Comparison of ENCODE assay signal across 10 cellular contexts in the genomic region with DNA sequence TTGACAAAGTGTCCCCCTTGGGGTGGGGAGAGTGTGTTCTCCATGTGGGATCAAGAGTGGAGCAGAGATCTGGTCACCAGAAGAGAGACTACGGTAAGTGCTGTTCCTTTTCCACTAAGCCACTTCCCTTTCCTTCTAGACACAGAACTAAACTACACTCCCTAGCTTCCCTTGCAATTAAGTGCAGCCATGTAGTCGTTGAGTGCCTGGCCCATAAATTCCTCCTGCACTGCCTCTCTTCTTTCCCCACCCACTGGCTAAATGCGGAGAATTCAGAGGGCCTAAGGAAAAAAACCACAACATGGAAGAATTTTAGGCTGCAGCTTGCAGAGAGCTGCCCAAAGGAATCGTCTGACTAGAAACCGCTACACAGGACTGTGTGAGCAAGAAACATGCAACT. TPM values are rescaled to one million over a fixed set of nuclear protein-coding genes. Genes with fewer than 3 reads are reported as not detected.
A peak's percentile ranks its signal among the peaks of the same experiment; 100 is the strongest.
DNase-seq lines count a peak whose midpoint lies in the region; ATAC-seq, FAIRE-seq and TF ChIP-seq lines count a peak whose summit lies in the region.
"Had no signal": no experiment of that assay in that cellular context is flagged by ENCODE, and none has a peak within 500 bp of the region (broad histone marks: within the 10 kb centered on the region; RNA-seq: fewer than 3 reads in every experiment).

No MANE protein-coding gene starts in this region.

- H3K36me3 ChIP-seq in OCI-LY1 (ENCODE audit: insufficient read depth, low read length) (peaks cover 39% of the 10 kb centered on the region), endothelial cell of umbilical vein (ENCODE audit: control insufficient read depth in 2 of 2, extremely low read depth in 1 of 2, insufficient read depth in 2 of 2, low read length in 2 of 2) (no peaks in the 10 kb centered on the region), small intestine (ENCODE audit: control insufficient read depth in 2 of 2, insufficient read depth in 2 of 2, low read length in 2 of 2) (peaks cover 0 to 2% of the 10 kb centered on the region in 2 donors)

- H3K9me1 ChIP-seq in endothelial cell of umbilical vein (replicated peaks; ENCODE audit: control insufficient read depth, extremely low read depth, insufficient read depth, low read length) = no peaks in the 10 kb centered on the region

- H3K4me3 ChIP-seq in OCI-LY1 (ENCODE audit: low read depth, low read length, poor library complexity, severe bottlenecking) = peak overlapping the region; percentile 91
- no peak overlapping the region for H3K4me3 ChIP-seq in endothelial cell of umbilical vein (replicated peaks in 1 of 3; ENCODE audit: insufficient read depth in 1 of 3, low read depth in 1 of 3, low read length in 3 of 3)
- no peak overlapping the region for H3K4me3 ChIP-seq in small intestine (ENCODE audit: low read depth in 1 of 2, low read length in 2 of 2)

- H4K20me1 ChIP-seq in OCI-LY1 (ENCODE audit: insufficient read depth, low read length) (no peaks in the 10 kb centered on the region), endothelial cell of umbilical vein (replicated peaks; ENCODE audit: control insufficient read depth, extremely low read depth, insufficient read depth, low read length) (no peaks in the 10 kb centered on the region)

- DNase-seq in activated CD4-positive, alpha-beta T cell treated with anti-CD3 and anti-CD28 coated beads for 36 hours = no peak
- DNase-seq in activated CD4-positive, alpha-beta T cell treated with anti-CD3 and anti-CD28 coated beads, Interleukin-2, amount 10 ng/mL, durations not matched to agents 7 days and 5 days = no peak
- DNase-seq in endothelial cell of umbilical vein (ENCODE audit: low read depth, low spot score) = peak; percentile 24
- peak; percentile 15 for DNase-seq in small intestine
- no peak for DNase-seq in activated CD8-positive, alpha-beta memory T cell treated with anti-CD3 and anti-CD28 coated beads, Interleukin-2, amount 50 U/mL, for 4 hours
- DNase-seq in NCI-H510A (lab: John Stamatoyannopoulos, UW) = no peak
- DNase-seq: NCI-H345, testis had no signal

- no peak for FAIRE-seq in endothelial cell of umbilical vein (lab: Jason Lieb, UNC)
- FAIRE-seq in small intestine (lab: Jason Lieb, UNC) = no peak

- no TSS peak for BruUV-seq in endothelial cell of umbilical vein (replicated peaks; lab: Mats Ljungman, UMichigan)

- H3K4me2 ChIP-seq in OCI-LY1 (ENCODE audit: low read length) = peak overlapping the region; percentile 74
- H3K4me2 ChIP-seq in endothelial cell of umbilical vein (ENCODE audit: insufficient read depth, low read length) = peak overlapping the region; percentile 93

- peaks cover 30% of the 10 kb centered on the region for H3K36me3 Mint-ChIP-seq in activated CD4-positive, alpha-beta T cell treated with anti-CD3 and anti-CD28 coated beads for 36 hours (ENCODE audit: low read depth)
- peaks cover 15% of the 10 kb centered on the region for H3K36me3 Mint-ChIP-seq in activated CD4-positive, alpha-beta T cell treated with anti-CD3 and anti-CD28 coated beads, Interleukin-2, amount 10 ng/mL, durations not matched to agents 7 days and 5 days (ENCODE audit: low read depth)

- no peak for ATAC-seq in activated CD4-positive, alpha-beta T cell treated with anti-CD3 and anti-CD28 coated beads for 36 hours
- ATAC-seq in GM19023 (IDR thresholded peaks at IDR 0.05; ENCODE audit: unreplicated experiment) = no peak

- no peak overlapping the region for H3K27ac Mint-ChIP-seq in activated CD4-positive, alpha-beta T cell treated with anti-CD3 and anti-CD28 coated beads for 36 hours
- no peak overlapping the region for H3K27ac Mint-ChIP-seq in activated CD4-positive, alpha-beta T cell treated with anti-CD3 and anti-CD28 coated beads, Interleukin-2, amount 10 ng/mL, durations not matched to agents 7 days and 5 days

- H3K4me3 Mint-ChIP-seq in activated CD4-positive, alpha-beta T cell treated with anti-CD3 and anti-CD28 coated beads for 36 hours = peak overlapping the region; percentile 88
- H3K4me3 Mint-ChIP-seq in activated CD4-positive, alpha-beta T cell treated with anti-CD3 and anti-CD28 coated beads, Interleukin-2, amount 10 ng/mL, durations not matched to agents 7 days and 5 days = no peak overlapping the region

- H3K9me3 ChIP-seq in OCI-LY1 (ENCODE audit: low read length) (peaks cover 8% of the 10 kb centered on the region; the same call in 1 of the 2 replicates), endothelial cell of umbilical vein (replicated peaks; ENCODE audit: control insufficient read depth, insufficient read depth, low read length) (no peaks in the 10 kb centered on the region), small intestine (ENCODE audit: control insufficient read depth, low read depth) (no peaks in the 10 kb centered on the region)
- H3K9me3 ChIP-seq: testis had no signal

- peaks cover 4% of the 10 kb centered on the region for H3K9me3 Mint-ChIP-seq in activated CD4-positive, alpha-beta T cell treated with anti-CD3 and anti-CD28 coated beads for 36 hours (ENCODE audit: low read depth)
- peaks cover 4% of the 10 kb centered on the region for H3K9me3 Mint-ChIP-seq in activated CD4-positive, alpha-beta T cell treated with anti-CD3 and anti-CD28 coated beads, Interleukin-2, amount 10 ng/mL, durations not matched to agents 7 days and 5 days

- H3K79me2 ChIP-seq in OCI-LY1 (ENCODE audit: insufficient read depth, low read length) (peaks cover 30% of the 10 kb centered on the region), endothelial cell of umbilical vein (ENCODE audit: control insufficient read depth, insufficient read depth, low read length) (peaks cover 56% of the 10 kb centered on the region)

- intact Hi-C loops in activated CD4-positive, alpha-beta T cell treated with anti-CD3 and anti-CD28 coated beads for 36 hours (cut with DNase I, micrococcal nuclease) = loop anchor here (2.0 to 5.0 kb wide), 3 partner anchors 488 to 855 kb away; a partner anchor contains a TSS
- intact Hi-C loops in endothelial cell of umbilical vein (cut with micrococcal nuclease) = loop anchor here (2.0 to 5.0 kb wide), 2 partner anchors 607 to 805 kb away; a partner anchor contains a TSS

- H3K27me3 Mint-ChIP-seq in activated CD4-positive, alpha-beta T cell treated with anti-CD3 and anti-CD28 coated beads for 36 hours = no peaks in the 10 kb centered on the region
- H3K27me3 Mint-ChIP-seq in activated CD4-positive, alpha-beta T cell treated with anti-CD3 and anti-CD28 coated beads, Interleukin-2, amount 10 ng/mL, durations not matched to agents 7 days and 5 days = no peaks in the 10 kb centered on the region

- H3K9ac ChIP-seq in OCI-LY1 (ENCODE audit: low read length) (peak overlapping the region; percentile 89), endothelial cell of umbilical vein (replicated peaks; ENCODE audit: extremely low read depth, insufficient read depth, low read length) (peak overlapping the region; percentile 91)

- TF ChIP-seq CTCF in OCI-LY1 (IDR thresholded peaks at IDR 0.05; ENCODE audit: low read length) (no peak), endothelial cell of umbilical vein (IDR thresholded peaks at IDR 0.05; ENCODE audit: extremely low read depth in 1 of 2, insufficient read depth in 1 of 2, low read depth in 1 of 2, low read length in 2 of 2) (no peak)

- H3F3A ChIP-seq in OCI-LY1 (ENCODE audit: insufficient read depth, low read length) = no peaks in the 10 kb centered on the region

- H3K27me3 ChIP-seq in OCI-LY1 (ENCODE audit: insufficient read depth, low read length) (no peaks in the 10 kb centered on the region), endothelial cell of umbilical vein (ENCODE audit: control insufficient read depth in 2 of 2, insufficient read depth in 2 of 2, low read length in 2 of 2) (no peaks in the 10 kb centered on the region), small intestine (ENCODE audit: control insufficient read depth in 2 of 2, insufficient read depth in 2 of 2, low read length in 2 of 2) (no peaks in the 10 kb centered on the region)
- H3K27me3 ChIP-seq: testis had no signal

- CTCF ChIA-PET in activated CD4-positive, alpha-beta T cell treated with anti-CD3 and anti-CD28 coated beads for 36 hours (lab: Charles Lee) = interaction anchor here (6.1 kb wide), 1 partner anchor 19 kb away, joined by 60 read pairs; no protein-coding TSS in a partner anchor
- CTCF ChIA-PET in activated CD4-positive, alpha-beta T cell treated with anti-CD3 and anti-CD28 coated beads, Interleukin-2, amount 10 ng/mL, durations not matched to agents 7 days and 5 days (lab: Charles Lee) = no interaction called here
- CTCF ChIA-PET in endothelial cell of umbilical vein (lab: Charles Lee) = interaction anchor here (1.5 kb wide), 1 partner anchor 46 kb away, joined by 5 read pairs; no protein-coding TSS in a partner anchor

- POLR2A ChIA-PET in activated CD4-positive, alpha-beta T cell treated with anti-CD3 and anti-CD28 coated beads for 36 hours (lab: Charles Lee) = no interaction called here
- POLR2A ChIA-PET in activated CD4-positive, alpha-beta T cell treated with anti-CD3 and anti-CD28 coated beads, Interleukin-2, amount 10 ng/mL, durations not matched to agents 7 days and 5 days (lab: Charles Lee) = no interaction called here
- POLR2A ChIA-PET in endothelial cell of umbilical vein (lab: Charles Lee) = no interaction called here

- H2AFZ ChIP-seq in OCI-LY1 (ENCODE audit: low read length) (no peak overlapping the region), endothelial cell of umbilical vein (ENCODE audit: low read depth, low read length) (no peak overlapping the region)

- dilution Hi-C loops in endothelial cell of umbilical vein (cut with MboI; ENCODE audit: extremely low pct_ligation_motif_present, low sequenced_read_pairs) = no loop called here

- 48 to 54% (median 51%) methylated on average over 5 of the region's 5 CpGs for WGBS in small intestine, 3 donors

- H3K27ac ChIP-seq in OCI-LY1 (ENCODE audit: low read depth, low read length, poor library complexity, severe bottlenecking) (no peak overlapping the region), endothelial cell of umbilical vein (ENCODE audit: insufficient read depth, low read depth, low read length) (no peak overlapping the region), small intestine (ENCODE audit: low read depth in 1 of 2, low read length in 1 of 2) (peak overlapping the region in 1 of 2 donors; percentile 19)

- H3K4me1 Mint-ChIP-seq in activated CD4-positive, alpha-beta T cell treated with anti-CD3 and anti-CD28 coated beads for 36 hours = peaks cover 24% of the 10 kb centered on the region
- H3K4me1 Mint-ChIP-seq in activated CD4-positive, alpha-beta T cell treated with anti-CD3 and anti-CD28 coated beads, Interleukin-2, amount 10 ng/mL, durations not matched to agents 7 days and 5 days = peaks cover 40% of the 10 kb centered on the region

- H3K9me2 ChIP-seq in OCI-LY1 (ENCODE audit: low read depth, low read length) = no peaks in the 10 kb centered on the region

- H3K4me1 ChIP-seq in OCI-LY1 (ENCODE audit: insufficient read depth, low read length, severe bottlenecking) (peaks cover 41% of the 10 kb centered on the region), endothelial cell of umbilical vein (ENCODE audit: control insufficient read depth, extremely low read depth, insufficient read depth, low read length) (peaks cover 57% of the 10 kb centered on the region), small intestine (ENCODE audit: control insufficient read depth in 2 of 2, insufficient read depth in 1 of 2, low read depth in 1 of 2, low read length in 1 of 2) (peaks cover 5% of the 10 kb centered on the region in 2 donors)

- no peak for TF ChIP-seq POLR2A in endothelial cell of umbilical vein (IDR thresholded peaks at IDR 0.05; ENCODE audit: low read depth, low read length)

RNA-seq across cellular contexts. Expression of a gene that starts 1.5 kb away (rescaled TPM):
- total RNA-seq in activated CD4-positive, alpha-beta T cell treated with anti-CD3 and anti-CD28 coated beads for 36 hours = 10 to 100 TPM; 34.3 to 36.2 TPM
- 10 to 100 TPM; 18.1 to 21.9 TPM for total RNA-seq in activated CD4-positive, alpha-beta T cell treated with anti-CD3 and anti-CD28 coated beads, Interleukin-2, amount 10 ng/mL, durations not matched to agents 7 days and 5 days
- total RNA-seq in endothelial cell of umbilical vein = 69.7 and 75.2 TPM in 2 replicates
- polyA plus RNA-seq in endothelial cell of umbilical vein (51.1 and 60.1 TPM in 2 replicates), small intestine (10 to 100 TPM in 1 of 3 donors, 1 to 10 TPM in 2; 9.7 to 19.7 (median 9.7) TPM)
- polyA plus RNA-seq in endothelial cell of umbilical vein (2011; cell fraction: cytosol; rRNA removed) = 9.9 and 15.5 TPM in 2 replicates
- 685 and 699 TPM in 2 replicates for polyA plus RNA-seq in endothelial cell of umbilical vein (2011; cell fraction: nucleus; rRNA removed)
- 24.7 and 30.7 TPM in 2 replicates for polyA plus RNA-seq in endothelial cell of umbilical vein (2012)
- 70.8 and 72.7 TPM in 2 replicates for polyA minus RNA-seq in endothelial cell of umbilical vein
- 12.3 TPM for polyA minus RNA-seq in endothelial cell of umbilical vein (2011; cell fraction: cytosol; rRNA and poly(A)+ RNA removed)
- 178 and 205 TPM in 2 replicates for polyA minus RNA-seq in endothelial cell of umbilical vein (2011; cell fraction: nucleus; rRNA and poly(A)+ RNA removed)

RNA-seq across cellular contexts. Expression of a gene that starts 1.6 kb away (rescaled TPM):
- 10 to 100 TPM; 14.7 to 15.6 TPM for total RNA-seq in activated CD4-positive, alpha-beta T cell treated with anti-CD3 and anti-CD28 coated beads for 36 hours
- total RNA-seq in activated CD4-positive, alpha-beta T cell treated with anti-CD3 and anti-CD28 coated beads, Interleukin-2, amount 10 ng/mL, durations not matched to agents 7 days and 5 days = 10 to 100 TPM; 17.0 to 20.9 TPM
- 28.2 and 30.1 TPM in 2 replicates for total RNA-seq in endothelial cell of umbilical vein
- polyA plus RNA-seq in endothelial cell of umbilical vein = 13.8 and 13.9 TPM in 2 replicates
- polyA plus RNA-seq in endothelial cell of umbilical vein (2011; cell fraction: cytosol; rRNA removed) = 9.1 and 10.5 TPM in 2 replicates
- 6.1 and 7.2 TPM in 2 replicates for polyA plus RNA-seq in endothelial cell of umbilical vein (2011; cell fraction: nucleus; rRNA removed)
- 17.9 and 21.9 TPM in 2 replicates for polyA plus RNA-seq in endothelial cell of umbilical vein (2012)
- polyA minus RNA-seq in endothelial cell of umbilical vein = 14.6 and 16.0 TPM in 2 replicates
- polyA minus RNA-seq in endothelial cell of umbilical vein (2011; cell fraction: cytosol; rRNA and poly(A)+ RNA removed) = 7.3 TPM
- 12.1 and 18.8 TPM in 2 replicates for polyA minus RNA-seq in endothelial cell of umbilical vein (2011; cell fraction: nucleus; rRNA and poly(A)+ RNA removed)
- 10 to 100 TPM in 1 of 3 donors, 1 to 10 TPM in 2; 8.4 to 12.3 (median 8.7) TPM for polyA plus RNA-seq in small intestine

RNA-seq across cellular contexts. Expression of a gene that starts 24.0 kb away (rescaled TPM):
- 10 to 100 TPM; 85.4 to 89.0 TPM for total RNA-seq in activated CD4-positive, alpha-beta T cell treated with anti-CD3 and anti-CD28 coated beads for 36 hours
- total RNA-seq in activated CD4-positive, alpha-beta T cell treated with anti-CD3 and anti-CD28 coated beads, Interleukin-2, amount 10 ng/mL, durations not matched to agents 7 days and 5 days = 10 to 100 TPM; 57.4 to 59.7 TPM
- total RNA-seq in endothelial cell of umbilical vein = 62.4 and 62.6 TPM in 2 replicates
- polyA plus RNA-seq in endothelial cell of umbilical vein (16.3 and 19.1 TPM in 2 replicates), small intestine (10 to 100 TPM; 23.5 to 39.5 (median 33.8) TPM)
- polyA plus RNA-seq in endothelial cell of umbilical vein (2011; cell fraction: cytosol; rRNA removed) = 31.6 and 32.6 TPM in 2 replicates
- 73.6 and 98.4 TPM in 2 replicates for polyA plus RNA-seq in endothelial cell of umbilical vein (2011; cell fraction: nucleus; rRNA removed)
- polyA plus RNA-seq in endothelial cell of umbilical vein (2012) = 29.6 and 42.4 TPM in 2 replicates
- polyA minus RNA-seq in endothelial cell of umbilical vein = 18.7 and 21.0 TPM in 2 replicates
- 19.0 TPM for polyA minus RNA-seq in endothelial cell of umbilical vein (2011; cell fraction: cytosol; rRNA and poly(A)+ RNA removed)
- polyA minus RNA-seq in endothelial cell of umbilical vein (2011; cell fraction: nucleus; rRNA and poly(A)+ RNA removed) = 39.4 and 75.5 TPM in 2 replicates

RNA-seq across cellular contexts. Expression of a gene that starts 51.1 kb away (rescaled TPM):
- 1 to 10 TPM; 2.0 to 2.4 TPM for total RNA-seq in activated CD4-positive, alpha-beta T cell treated with anti-CD3 and anti-CD28 coated beads for 36 hours
- 1 to 10 TPM; 2.2 to 2.5 TPM for total RNA-seq in activated CD4-positive, alpha-beta T cell treated with anti-CD3 and anti-CD28 coated beads, Interleukin-2, amount 10 ng/mL, durations not matched to agents 7 days and 5 days
- 0.88 and 1.5 TPM in 2 replicates for total RNA-seq in endothelial cell of umbilical vein
- 0.21 and 0.39 TPM in 2 replicates for polyA plus RNA-seq in endothelial cell of umbilical vein
- polyA plus RNA-seq in endothelial cell of umbilical vein (2011; cell fraction: cytosol; rRNA removed) = 0.36 and 0.38 TPM in 2 replicates
- polyA plus RNA-seq in endothelial cell of umbilical vein (2011; cell fraction: nucleus; rRNA removed) = 0.91 and 2.7 TPM in 2 replicates
- polyA plus RNA-seq in endothelial cell of umbilical vein (2012) = 0.31 and 0.79 TPM in 2 replicates
- 0.34 and 0.53 TPM in 2 replicates for polyA minus RNA-seq in endothelial cell of umbilical vein
- not detected for polyA minus RNA-seq in endothelial cell of umbilical vein (2011; cell fraction: cytosol; rRNA and poly(A)+ RNA removed)
- polyA minus RNA-seq in endothelial cell of umbilical vein (2011; cell fraction: nucleus; rRNA and poly(A)+ RNA removed) = 1.3 and 1.6 TPM in 2 replicates
- polyA plus RNA-seq in small intestine = 1 to 10 TPM in 2 of 3 donors, under 1 TPM in 1; 0.89 to 1.6 (median 1.4) TPM

RNA-seq across cellular contexts. Expression of a gene that starts 51.1 kb away (rescaled TPM):
- total RNA-seq in activated CD4-positive, alpha-beta T cell treated with anti-CD3 and anti-CD28 coated beads for 36 hours = 10 to 100 TPM; 19.2 to 30.2 TPM
- total RNA-seq in activated CD4-positive, alpha-beta T cell treated with anti-CD3 and anti-CD28 coated beads, Interleukin-2, amount 10 ng/mL, durations not matched to agents 7 days and 5 days = 10 to 100 TPM; 28.1 to 35.6 TPM
- 18.8 and 23.8 TPM in 2 replicates for total RNA-seq in endothelial cell of umbilical vein
- polyA plus RNA-seq in endothelial cell of umbilical vein (33.7 and 36.4 TPM in 2 replicates), small intestine (10 to 100 TPM; 20.5 to 55.9 (median 41.9) TPM)
- polyA plus RNA-seq in endothelial cell of umbilical vein (2011; cell fraction: cytosol; rRNA removed) = 18.9 and 24.0 TPM in 2 replicates
- 91.4 and 99.9 TPM in 2 replicates for polyA plus RNA-seq in endothelial cell of umbilical vein (2011; cell fraction: nucleus; rRNA removed)
- 10.8 and 21.9 TPM in 2 replicates for polyA plus RNA-seq in endothelial cell of umbilical vein (2012)
- polyA minus RNA-seq in endothelial cell of umbilical vein = 26.3 and 31.9 TPM in 2 replicates
- 6.5 TPM for polyA minus RNA-seq in endothelial cell of umbilical vein (2011; cell fraction: cytosol; rRNA and poly(A)+ RNA removed)
- 16.2 and 27.2 TPM in 2 replicates for polyA minus RNA-seq in endothelial cell of umbilical vein (2011; cell fraction: nucleus; rRNA and poly(A)+ RNA removed)

Comparison
In these comparisons a context has a peak if more than half of its experiments do, and no peak if none do; other contexts are left out.
1. DNase-seq: peak in endothelial cell of umbilical vein (single experiment) and small intestine (single experiment); none in activated CD4-positive, alpha-beta T cell treated with anti-CD3 and anti-CD28 coated beads for 36 hours (single experiment), activated CD4-positive, alpha-beta T cell treated with anti-CD3 and anti-CD28 coated beads, Interleukin-2, amount 10 ng/mL, durations not matched to agents 7 days and 5 days (single experiment), activated CD8-positive, alpha-beta memory T cell treated with anti-CD3 and anti-CD28 coated beads, Interleukin-2, amount 50 U/mL, for 4 hours (single experiment) and NCI-H510A (single experiment).